8 cellular contexts compared by ENCODE assay signal in genomic region chr7:128455556-128456254, GRCh38. TPM values are rescaled to one million over a fixed set of nuclear protein-coding genes. Genes with fewer than 3 reads are reported as not detected.
DNase-seq lines count a peak whose midpoint lies in the region; ATAC-seq, FAIRE-seq and TF ChIP-seq lines count a peak whose summit lies in the region.

TSS of gene HILPDA (plus strand) at chr7:128455878. CDS start at chr7:128457269, 1,391 bp downstream.

- H3K27ac ChIP-seq in astrocyte (ENCODE audit: low read depth, low read length): peak within 1 kb of the TSS; percentile 84
- H3K27ac ChIP-seq in rectal smooth muscle tissue (ENCODE audit: low read depth, low read length): peak within 1 kb of the TSS; percentile 85
- peak within 1 kb of the TSS; percentile 91 for H3K27ac ChIP-seq in vagina

- peaks cover 44% of the 10 kb centered on the region for H3K79me2 ChIP-seq in astrocyte (ENCODE audit: insufficient read depth, low read length)

- peak within 1 kb of the TSS; percentile 99 for H3K27ac Mint-ChIP-seq in astrocyte (ENCODE audit: unreplicated experiment)

- peak within 1 kb of the TSS; percentile 66 for H2AFZ ChIP-seq in astrocyte (ENCODE audit: low read depth, low read length)

- peaks cover 7% of the 10 kb centered on the region for H3K36me3 Mint-ChIP-seq in astrocyte (ENCODE audit: low read depth, unreplicated experiment)

- peaks cover 8% of the 10 kb centered on the region for H3K4me1 Mint-ChIP-seq in astrocyte (ENCODE audit: low read depth, unreplicated experiment)

- DNase-seq in NCI-H2029 (lab: John Stamatoyannopoulos, UW) (peak; percentile 82), T-helper 22 cell (ENCODE audit: low read depth) (peak; percentile 90), astrocyte (ENCODE audit: low read depth) (peak; percentile 95), hepatic stellate cell (ENCODE audit: low spot score) (peak; percentile 97), vagina (ENCODE audit: extremely low spot score in 2 of 2) (peak in 1 of 2 donors; percentile 93)

- H4K20me1 ChIP-seq in astrocyte (ENCODE audit: insufficient read depth, low read length): peaks cover 37% of the 10 kb centered on the region

- intact Hi-C loops in vagina (cut with DNase I): loop anchor here (2.0 to 10.0 kb wide), 2 partner anchors 51 to 75 kb away; partner anchors contain the start of gene IMPDH1

- H3K4me1 ChIP-seq in astrocyte (ENCODE audit: insufficient read depth, low read length) (peaks cover 17% of the 10 kb centered on the region), rectal smooth muscle tissue (ENCODE audit: control insufficient read depth, insufficient read depth, low read length) (peaks cover 15% of the 10 kb centered on the region), vagina (peaks cover 46% of the 10 kb centered on the region)

- FAIRE-seq in astrocyte (lab: Jason Lieb, UNC): no peak

- no peaks in the 10 kb centered on the region for H3K9me3 Mint-ChIP-seq in astrocyte (ENCODE audit: unreplicated experiment)

- H3K9me3 ChIP-seq in astrocyte (ENCODE audit: insufficient read depth, low read depth, low read length) (no peaks in the 10 kb centered on the region), vagina (no peaks in the 10 kb centered on the region)

- H3K27me3 Mint-ChIP-seq in astrocyte (ENCODE audit: low read depth, unreplicated experiment): peaks cover 4% of the 10 kb centered on the region

- ATAC-seq in GM18508 (IDR thresholded peaks at IDR 0.05; ENCODE audit: insufficient read depth, unreplicated experiment): peak; percentile 43
- ATAC-seq in HG02981 (IDR thresholded peaks at IDR 0.05; ENCODE audit: unreplicated experiment): peak; percentile 80

- TF ChIP-seq CTCF in astrocyte (IDR thresholded peaks at IDR 0.05; ENCODE audit: insufficient read depth, low read depth, low read length): no peak
- TF ChIP-seq CTCF in vagina (IDR thresholded peaks at IDR 0.05): no peak

- H3K4me3 ChIP-seq in astrocyte (ENCODE audit: insufficient read depth, low read depth, low read length) (peak within 1 kb of the TSS; percentile 88), rectal smooth muscle tissue (ENCODE audit: low read length) (peak within 1 kb of the TSS; percentile 89), vagina (peak within 1 kb of the TSS; percentile 64 to 79)

- H3K36me3 ChIP-seq in astrocyte (ENCODE audit: insufficient read depth, low read length) (peaks cover 5% of the 10 kb centered on the region), rectal smooth muscle tissue (ENCODE audit: control insufficient read depth, insufficient read depth, low read length) (no peaks in the 10 kb centered on the region), vagina (peaks cover 0 to 5% of the 10 kb centered on the region in 2 donors)

- peaks cover 4% of the 10 kb centered on the region for H3K27me3 ChIP-seq in astrocyte (ENCODE audit: insufficient read depth, low read length)
- H3K27me3 ChIP-seq in rectal smooth muscle tissue (ENCODE audit: control insufficient read depth, insufficient read depth, low read length): no peaks in the 10 kb centered on the region
- no peaks in the 10 kb centered on the region for H3K27me3 ChIP-seq in vagina

- H3K9ac ChIP-seq in astrocyte (ENCODE audit: low read length) (peak within 1 kb of the TSS; percentile 92), rectal smooth muscle tissue (ENCODE audit: low read length) (peak within 1 kb of the TSS; percentile 25)

- peak in 1 of 2 donors; percentile 40 for TF ChIP-seq POLR2A in vagina (IDR thresholded peaks at IDR 0.05)

- peak within 1 kb of the TSS; percentile 89 for H3K4me2 ChIP-seq in astrocyte (ENCODE audit: low read length)

- H3K4me3 Mint-ChIP-seq in astrocyte (ENCODE audit: unreplicated experiment): peak within 1 kb of the TSS; percentile 98

RNA-seq across cellular contexts. Expression of gene HILPDA, which starts in this region (rescaled TPM):
- 12.4 TPM in 2 replicates for total RNA-seq in astrocyte
- 46.4 TPM for total RNA-seq in vagina
